1 cellular context compared by ENCODE assay signal in genomic region chr2:73832905-73833304, GRCh38.
TF ChIP-seq lines count a peak whose summit lies in the region.

No MANE protein-coding gene starts in this region.

TF ChIP-seq in K562, 482 proteins besides CTCF, POLR2A, EP300 and RAD21 (continues in another document):
- no peak for TF ChIP-seq SNRNP70 (optimal IDR thresholded peaks at IDR 0.05; ENCODE audit: low read depth, low read length)
- TF ChIP-seq MYBL2 (IDR thresholded peaks at IDR 0.05; ENCODE audit: low read depth): no peak
- TF ChIP-seq MYBL2 (CRISPR knock-in tag; IDR thresholded peaks at IDR 0.05; ENCODE audit: borderline replicate concordance): no peak
- TF ChIP-seq ZNF561 (CRISPR knock-in tag; conservative IDR thresholded peaks at IDR 0.05): no peak
- no peak for TF ChIP-seq E2F8 (IDR thresholded peaks at IDR 0.05; ENCODE audit: low read depth, partially characterized antibody)
- TF ChIP-seq ELK3 (CRISPR knock-in tag; IDR thresholded peaks at IDR 0.05): no peak
- TF ChIP-seq, protein P1, sequence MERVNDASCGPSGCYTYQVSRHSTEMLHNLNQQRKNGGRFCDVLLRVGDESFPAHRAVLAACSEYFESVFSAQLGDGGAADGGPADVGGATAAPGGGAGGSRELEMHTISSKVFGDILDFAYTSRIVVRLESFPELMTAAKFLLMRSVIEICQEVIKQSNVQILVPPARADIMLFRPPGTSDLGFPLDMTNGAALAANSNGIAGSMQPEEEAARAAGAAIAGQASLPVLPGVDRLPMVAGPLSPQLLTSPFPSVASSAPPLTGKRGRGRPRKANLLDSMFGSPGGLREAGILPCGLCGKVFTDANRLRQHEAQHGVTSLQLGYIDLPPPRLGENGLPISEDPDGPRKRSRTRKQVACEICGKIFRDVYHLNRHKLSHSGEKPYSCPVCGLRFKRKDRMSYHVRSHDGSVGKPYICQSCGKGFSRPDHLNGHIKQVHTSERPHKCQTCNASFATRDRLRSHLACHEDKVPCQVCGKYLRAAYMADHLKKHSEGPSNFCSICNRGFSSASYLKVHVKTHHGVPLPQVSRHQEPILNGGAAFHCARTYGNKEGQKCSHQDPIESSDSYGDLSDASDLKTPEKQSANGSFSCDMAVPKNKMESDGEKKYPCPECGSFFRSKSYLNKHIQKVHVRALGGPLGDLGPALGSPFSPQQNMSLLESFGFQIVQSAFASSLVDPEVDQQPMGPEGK (CRISPR knock-in tag; IDR thresholded peaks at IDR 0.05; ENCODE audit: borderline replicate concordance): no peak
- TF ChIP-seq HNRNPK (IDR thresholded peaks at IDR 0.05; ENCODE audit: low read depth, low read length, poor library complexity, severe bottlenecking): no peak
- TF ChIP-seq, protein P2, sequence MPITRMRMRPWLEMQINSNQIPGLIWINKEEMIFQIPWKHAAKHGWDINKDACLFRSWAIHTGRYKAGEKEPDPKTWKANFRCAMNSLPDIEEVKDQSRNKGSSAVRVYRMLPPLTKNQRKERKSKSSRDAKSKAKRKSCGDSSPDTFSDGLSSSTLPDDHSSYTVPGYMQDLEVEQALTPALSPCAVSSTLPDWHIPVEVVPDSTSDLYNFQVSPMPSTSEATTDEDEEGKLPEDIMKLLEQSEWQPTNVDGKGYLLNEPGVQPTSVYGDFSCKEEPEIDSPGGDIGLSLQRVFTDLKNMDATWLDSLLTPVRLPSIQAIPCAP (CRISPR knock-in tag; IDR thresholded peaks at IDR 0.05; ENCODE audit: borderline replicate concordance): no peak
- TF ChIP-seq NFXL1 (CRISPR knock-in tag; IDR thresholded peaks at IDR 0.05): no peak
- TF ChIP-seq, protein P3, sequence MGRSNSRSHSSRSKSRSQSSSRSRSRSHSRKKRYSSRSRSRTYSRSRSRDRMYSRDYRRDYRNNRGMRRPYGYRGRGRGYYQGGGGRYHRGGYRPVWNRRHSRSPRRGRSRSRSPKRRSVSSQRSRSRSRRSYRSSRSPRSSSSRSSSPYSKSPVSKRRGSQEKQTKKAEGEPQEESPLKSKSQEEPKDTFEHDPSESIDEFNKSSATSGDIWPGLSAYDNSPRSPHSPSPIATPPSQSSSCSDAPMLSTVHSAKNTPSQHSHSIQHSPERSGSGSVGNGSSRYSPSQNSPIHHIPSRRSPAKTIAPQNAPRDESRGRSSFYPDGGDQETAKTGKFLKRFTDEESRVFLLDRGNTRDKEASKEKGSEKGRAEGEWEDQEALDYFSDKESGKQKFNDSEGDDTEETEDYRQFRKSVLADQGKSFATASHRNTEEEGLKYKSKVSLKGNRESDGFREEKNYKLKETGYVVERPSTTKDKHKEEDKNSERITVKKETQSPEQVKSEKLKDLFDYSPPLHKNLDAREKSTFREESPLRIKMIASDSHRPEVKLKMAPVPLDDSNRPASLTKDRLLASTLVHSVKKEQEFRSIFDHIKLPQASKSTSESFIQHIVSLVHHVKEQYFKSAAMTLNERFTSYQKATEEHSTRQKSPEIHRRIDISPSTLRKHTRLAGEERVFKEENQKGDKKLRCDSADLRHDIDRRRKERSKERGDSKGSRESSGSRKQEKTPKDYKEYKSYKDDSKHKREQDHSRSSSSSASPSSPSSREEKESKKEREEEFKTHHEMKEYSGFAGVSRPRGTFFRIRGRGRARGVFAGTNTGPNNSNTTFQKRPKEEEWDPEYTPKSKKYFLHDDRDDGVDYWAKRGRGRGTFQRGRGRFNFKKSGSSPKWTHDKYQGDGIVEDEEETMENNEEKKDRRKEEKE (IDR thresholded peaks at IDR 0.05; ENCODE audit: borderline replicate concordance in 1 of 2, control insufficient read depth in 1 of 2, low read depth in 2 of 2, low read length in 1 of 2): no peak
- TF ChIP-seq CSDE1 (IDR thresholded peaks at IDR 0.05): no peak
- TF ChIP-seq ZNF146 (CRISPR knock-in tag; IDR thresholded peaks at IDR 0.05; ENCODE audit: unreplicated experiment): no peak
- no peak for TF ChIP-seq PCBP1 (IDR thresholded peaks at IDR 0.05; ENCODE audit: low read depth, low read length, poor library complexity, severe bottlenecking)
- TF ChIP-seq TEAD2 (tag; IDR thresholded peaks at IDR 0.05): no peak
- no peak for TF ChIP-seq ZNF398 (CRISPR knock-in tag; IDR thresholded peaks at IDR 0.05)
- no peak for TF ChIP-seq PCBP2 (IDR thresholded peaks at IDR 0.05; ENCODE audit: low read depth, low read length, poor library complexity, severe bottlenecking)
- TF ChIP-seq DACH1 (IDR thresholded peaks at IDR 0.05; ENCODE audit: partially characterized antibody): no peak
- TF ChIP-seq, protein P4, sequence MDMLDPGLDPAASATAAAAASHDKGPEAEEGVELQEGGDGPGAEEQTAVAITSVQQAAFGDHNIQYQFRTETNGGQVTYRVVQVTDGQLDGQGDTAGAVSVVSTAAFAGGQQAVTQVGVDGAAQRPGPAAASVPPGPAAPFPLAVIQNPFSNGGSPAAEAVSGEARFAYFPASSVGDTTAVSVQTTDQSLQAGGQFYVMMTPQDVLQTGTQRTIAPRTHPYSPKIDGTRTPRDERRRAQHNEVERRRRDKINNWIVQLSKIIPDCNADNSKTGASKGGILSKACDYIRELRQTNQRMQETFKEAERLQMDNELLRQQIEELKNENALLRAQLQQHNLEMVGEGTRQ (CRISPR knock-in tag; IDR thresholded peaks at IDR 0.05): no peak
- no peak for TF ChIP-seq THRAP3 (IDR thresholded peaks at IDR 0.05; ENCODE audit: borderline replicate concordance)
- TF ChIP-seq ZFP36 (IDR thresholded peaks at IDR 0.05; ENCODE audit: low read depth, low read length, partially characterized antibody): peak; percentile 53
- TF ChIP-seq, protein P5, sequence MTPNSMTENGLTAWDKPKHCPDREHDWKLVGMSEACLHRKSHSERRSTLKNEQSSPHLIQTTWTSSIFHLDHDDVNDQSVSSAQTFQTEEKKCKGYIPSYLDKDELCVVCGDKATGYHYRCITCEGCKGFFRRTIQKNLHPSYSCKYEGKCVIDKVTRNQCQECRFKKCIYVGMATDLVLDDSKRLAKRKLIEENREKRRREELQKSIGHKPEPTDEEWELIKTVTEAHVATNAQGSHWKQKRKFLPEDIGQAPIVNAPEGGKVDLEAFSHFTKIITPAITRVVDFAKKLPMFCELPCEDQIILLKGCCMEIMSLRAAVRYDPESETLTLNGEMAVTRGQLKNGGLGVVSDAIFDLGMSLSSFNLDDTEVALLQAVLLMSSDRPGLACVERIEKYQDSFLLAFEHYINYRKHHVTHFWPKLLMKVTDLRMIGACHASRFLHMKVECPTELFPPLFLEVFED (CRISPR knock-in tag; conservative IDR thresholded peaks at IDR 0.05): no peak
- TF ChIP-seq ESRRA (IDR thresholded peaks at IDR 0.05; ENCODE audit: borderline replicate concordance, low read depth): no peak
- no peak for TF ChIP-seq ZNF512 (tag; IDR thresholded peaks at IDR 0.05)
- peak; percentile 56 for TF ChIP-seq KDM5B (IDR thresholded peaks at IDR 0.05; ENCODE audit: insufficient replicate concordance, low read depth, low read length)
- TF ChIP-seq PRPF4 (IDR thresholded peaks at IDR 0.05; ENCODE audit: insufficient read depth, low read depth, low read length, poor library complexity, severe bottlenecking): no peak
- TF ChIP-seq, protein P6, sequence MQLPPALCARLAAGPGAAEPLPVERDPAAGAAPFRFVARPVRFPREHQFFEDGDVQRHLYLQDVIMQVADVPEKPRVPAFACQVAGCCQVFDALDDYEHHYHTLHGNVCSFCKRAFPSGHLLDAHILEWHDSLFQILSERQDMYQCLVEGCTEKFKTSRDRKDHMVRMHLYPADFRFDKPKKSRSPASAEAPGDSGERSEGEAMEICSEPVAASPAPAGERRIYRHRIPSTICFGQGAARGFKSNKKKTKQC (CRISPR knock-in tag; IDR thresholded peaks at IDR 0.05): no peak
- TF ChIP-seq POLR2H (tag; IDR thresholded peaks at IDR 0.05; ENCODE audit: low read depth): peak; percentile 43; the same call in 1 of the 2 replicates
- TF ChIP-seq RBM25 (IDR thresholded peaks at IDR 0.05; ENCODE audit: low read depth, low read length, severe bottlenecking): no peak
- no peak for TF ChIP-seq ZNF408 (CRISPR knock-in tag; IDR thresholded peaks at IDR 0.05; ENCODE audit: low read depth)
- TF ChIP-seq FOXA3 (CRISPR knock-in tag; conservative IDR thresholded peaks at IDR 0.05 in 1 of 2, IDR thresholded peaks at IDR 0.05 in 1 of 2): no peak
- TF ChIP-seq BCOR (IDR thresholded peaks at IDR 0.05): no peak
- TF ChIP-seq ATF3 (IDR thresholded peaks at IDR 0.05): no peak
- TF ChIP-seq ATF3 (CRISPR knock-in tag; conservative IDR thresholded peaks at IDR 0.05): no peak
- no peak for TF ChIP-seq POLR2G (IDR thresholded peaks at IDR 0.05; ENCODE audit: low read depth, low read length)
- TF ChIP-seq ZNF699 (CRISPR knock-in tag; IDR thresholded peaks at IDR 0.05; ENCODE audit: insufficient replicate concordance): no peak
- TF ChIP-seq TRIM25 (IDR thresholded peaks at IDR 0.05; ENCODE audit: borderline replicate concordance): no peak
- no peak for TF ChIP-seq ZNF121 (CRISPR knock-in tag; conservative IDR thresholded peaks at IDR 0.05)
- no peak for TF ChIP-seq NR2F6 (CRISPR knock-in tag; IDR thresholded peaks at IDR 0.05)
- no peak for TF ChIP-seq POLR2B (IDR thresholded peaks at IDR 0.05; ENCODE audit: low read depth, partially characterized antibody)
- no peak for TF ChIP-seq PHF21A (IDR thresholded peaks at IDR 0.05; ENCODE audit: borderline replicate concordance, low read depth)
- TF ChIP-seq GABPB2 (CRISPR knock-in tag; conservative IDR thresholded peaks at IDR 0.05): no peak
- TF ChIP-seq FOXM1 (IDR thresholded peaks at IDR 0.05; ENCODE audit: low read depth): no peak
- no peak for TF ChIP-seq FOXM1 (CRISPR knock-in tag; IDR thresholded peaks at IDR 0.05; ENCODE audit: low read depth)
- TF ChIP-seq SMAD3 (CRISPR knock-in tag; conservative IDR thresholded peaks at IDR 0.05): no peak
- TF ChIP-seq NRF1 (conservative IDR thresholded peaks at IDR 0.05 in 1 of 2, IDR thresholded peaks at IDR 0.05 in 1 of 2): no peak
